1 cellular context compared by ENCODE assay signal in genomic region chr2:669323-669722, GRCh38.
TF ChIP-seq lines count a peak whose summit lies in the region.

No MANE protein-coding gene starts in this region.

TF ChIP-seq in HepG2, 621 proteins besides CTCF, POLR2A, EP300 and RAD21:
- TF ChIP-seq ZNF652 (CRISPR knock-in tag; IDR thresholded peaks at IDR 0.05; ENCODE audit: borderline replicate concordance, low read depth) (no peak), ZNF468 (CRISPR knock-in tag; IDR thresholded peaks at IDR 0.05) (no peak), ZBTB33 (CRISPR knock-in tag; IDR thresholded peaks at IDR 0.05) (no peak)
- TF ChIP-seq, protein P1, sequence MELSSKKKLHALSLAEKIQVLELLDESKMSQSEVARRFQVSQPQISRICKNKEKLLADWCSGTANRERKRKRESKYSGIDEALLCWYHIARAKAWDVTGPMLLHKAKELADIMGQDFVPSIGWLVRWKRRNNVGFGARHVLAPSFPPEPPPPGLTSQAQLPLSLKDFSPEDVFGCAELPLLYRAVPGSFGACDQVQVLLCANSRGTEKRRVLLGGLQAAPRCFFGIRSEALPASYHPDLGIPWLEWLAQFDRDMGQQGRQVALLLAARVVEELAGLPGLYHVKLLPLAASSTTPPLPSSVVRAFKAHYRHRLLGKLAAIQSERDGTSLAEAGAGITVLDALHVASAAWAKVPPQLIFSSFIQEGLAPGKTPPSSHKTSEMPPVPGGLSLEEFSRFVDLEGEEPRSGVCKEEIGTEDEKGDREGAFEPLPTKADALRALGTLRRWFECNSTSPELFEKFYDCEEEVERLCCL (CRISPR knock-in tag; IDR thresholded peaks at IDR 0.05; ENCODE audit: borderline replicate concordance) = no peak
